In the genomic region with DNA sequence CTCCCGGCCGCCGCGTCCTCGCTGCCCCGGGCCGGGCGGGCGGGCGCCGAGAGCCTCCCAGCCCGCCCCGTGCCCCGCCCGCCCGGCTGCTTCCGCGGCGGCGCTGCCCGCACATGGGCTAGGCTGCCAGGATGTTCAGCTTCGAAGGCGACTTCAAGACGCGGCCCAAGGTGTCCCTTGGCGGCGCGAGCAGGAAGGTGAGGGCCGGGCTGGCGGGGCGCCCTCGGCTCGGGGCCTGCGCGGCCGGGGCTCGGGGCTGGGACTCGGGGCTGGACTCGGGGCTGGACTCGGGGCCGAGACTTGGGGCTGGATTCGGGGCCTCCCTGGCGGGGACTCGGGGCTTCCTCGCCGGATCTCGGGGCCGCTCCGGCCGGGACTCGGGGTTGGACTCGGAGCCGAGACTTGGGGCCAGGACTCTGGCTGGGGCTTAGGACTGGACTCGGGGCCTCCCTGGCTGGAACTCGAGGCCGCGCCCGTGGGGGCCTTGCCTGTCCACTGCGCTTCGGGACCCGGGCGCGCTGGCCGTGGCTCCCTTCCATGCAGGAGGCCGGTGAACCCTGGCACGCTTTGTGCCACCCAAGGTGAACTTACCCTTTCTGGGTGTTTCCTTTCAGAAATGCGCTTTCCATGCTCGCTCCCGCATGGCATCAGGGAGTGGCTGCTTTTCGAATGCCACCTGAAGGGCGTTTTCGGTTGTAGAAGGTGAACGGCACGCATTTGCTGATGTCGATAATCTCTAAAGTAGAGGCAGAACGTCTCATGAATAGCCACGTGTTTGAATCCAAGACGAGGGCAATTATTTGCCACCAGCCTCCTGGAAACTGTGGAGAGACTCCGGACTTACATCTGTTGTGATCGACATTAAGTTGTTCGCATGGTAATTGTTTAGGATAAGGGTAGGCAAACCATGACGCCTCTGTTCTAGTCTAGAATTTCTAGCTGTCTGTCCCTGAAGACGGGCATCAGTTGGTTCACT, we compare ENCODE assay signal across 8 cellular contexts. TPM values are rescaled to one million over a fixed set of nuclear protein-coding genes. Genes with fewer than 3 reads are reported as not detected.
DNase-seq lines count a peak whose midpoint lies in the region; ATAC-seq, FAIRE-seq and TF ChIP-seq lines count a peak whose summit lies in the region.

No MANE protein-coding gene starts in this region.

- TF ChIP-seq CTCF in GM23338 (conservative IDR thresholded peaks at IDR 0.05; ENCODE audit: low read depth in 2 of 2) (no peak), fibroblast of pulmonary artery (IDR thresholded peaks at IDR 0.05; ENCODE audit: low read length, missing control alignments) (no peak), pancreas (IDR thresholded peaks at IDR 0.05) (no peak), upper lobe of right lung (IDR thresholded peaks at IDR 0.05) (no peak)

- peak overlapping the region; percentile 88 for H3K4me3 Mint-ChIP-seq in GM23338
- H3K4me3 Mint-ChIP-seq in activated T-cell treated with anti-CD3 and anti-CD28 coated beads, Interleukin-2, amount 50 U/mL, for 72 hours: peak overlapping the region; percentile 76 to 90

- H3K9me2 ChIP-seq in GM23338 (ENCODE audit: insufficient read depth): no peaks in the 10 kb centered on the region

- H3K4me1 ChIP-seq in GM23338 (ENCODE audit: insufficient read depth): peaks cover 14% of the 10 kb centered on the region
- H3K4me1 ChIP-seq in pancreas: peaks cover 11 to 30% (median 11%) of the 10 kb centered on the region in 3 donors
- H3K4me1 ChIP-seq in upper lobe of right lung: peaks cover 23% of the 10 kb centered on the region

- peak overlapping the region; percentile 78 for H3K27ac Mint-ChIP-seq in GM23338
- H3K27ac Mint-ChIP-seq in activated T-cell treated with anti-CD3 and anti-CD28 coated beads, Interleukin-2, amount 50 U/mL, for 72 hours: peak overlapping the region; percentile 76

- H3K9me3 Mint-ChIP-seq in GM23338: no peaks in the 10 kb centered on the region
- H3K9me3 Mint-ChIP-seq in activated T-cell treated with anti-CD3 and anti-CD28 coated beads, Interleukin-2, amount 50 U/mL, for 72 hours: no peaks in the 10 kb centered on the region

- 2% methylated on average over 35 to 83 of the region's 83 CpGs for WGBS in pancreas, 2 donors

- FAIRE-seq in pancreas (lab: Jason Lieb, UNC): no peak

- H3K4me1 Mint-ChIP-seq in GM23338: peaks cover 45% of the 10 kb centered on the region
- peaks cover 51% of the 10 kb centered on the region for H3K4me1 Mint-ChIP-seq in activated T-cell treated with anti-CD3 and anti-CD28 coated beads, Interleukin-2, amount 50 U/mL, for 72 hours (ENCODE audit: low read depth)

- peaks cover 4% of the 10 kb centered on the region for H3K27me3 Mint-ChIP-seq in GM23338 (ENCODE audit: insufficient read depth, low read depth, poor library complexity)
- H3K27me3 Mint-ChIP-seq in activated T-cell treated with anti-CD3 and anti-CD28 coated beads, Interleukin-2, amount 50 U/mL, for 72 hours (ENCODE audit: low read depth): no peaks in the 10 kb centered on the region

- H2AFZ ChIP-seq in GM23338: 0 out of 2 replicates have a peak overlapping the region, but pooled peaks have one; percentile 18

- DNase-seq in ELR (ENCODE audit: low read depth): peak; percentile 54
- DNase-seq in GM23338 (ENCODE audit: low spot score): peak; percentile 64
- peak; percentile 11 for DNase-seq in MG63
- peak; percentile 74 to 77 for DNase-seq in activated T-cell treated with anti-CD3 and anti-CD28 coated beads, Interleukin-2, amount 50 U/mL, for 72 hours
- DNase-seq in fibroblast of pulmonary artery (ENCODE audit: low read depth): peak; percentile 42
- DNase-seq in pancreas: peak; percentile 42 to 88 (median 68)
- peak; percentile 85 for DNase-seq in upper lobe of right lung
- DNase-seq in EL: no peak

- H3K27me3 ChIP-seq in GM23338 (ENCODE audit: insufficient read depth) (no peaks in the 10 kb centered on the region), MG63 (no peaks in the 10 kb centered on the region), pancreas (no peaks in the 10 kb centered on the region), upper lobe of right lung (no peaks in the 10 kb centered on the region)

- H3K36me3 ChIP-seq in GM23338 (ENCODE audit: insufficient read depth) (peaks cover 5% of the 10 kb centered on the region; the same call in 1 of the 2 replicates), MG63 (peaks cover 19% of the 10 kb centered on the region), pancreas (no peaks in the 10 kb centered on the region), upper lobe of right lung (peaks cover 19% of the 10 kb centered on the region)

- peaks cover 53% of the 10 kb centered on the region for H3K79me2 ChIP-seq in GM23338 (replicated peaks; ENCODE audit: insufficient read depth)

- peaks cover 30% of the 10 kb centered on the region for H3K36me3 Mint-ChIP-seq in GM23338 (ENCODE audit: low read depth)
- peaks cover 10 to 23% of the 10 kb centered on the region in 2 donors for H3K36me3 Mint-ChIP-seq in activated T-cell treated with anti-CD3 and anti-CD28 coated beads, Interleukin-2, amount 50 U/mL, for 72 hours (ENCODE audit: insufficient read depth in 2 of 2)

- peaks cover 47% of the 10 kb centered on the region for H4K20me1 ChIP-seq in GM23338 (replicated peaks; ENCODE audit: insufficient read depth)

- H3K4me3 ChIP-seq in GM23338 (peak overlapping the region; percentile 94), MG63 (peak overlapping the region; percentile 72), fibroblast of pulmonary artery (replicated peaks; ENCODE audit: low read depth, low read length) (peak overlapping the region; percentile 71), pancreas (peak overlapping the region; percentile 59 to 79 (median 64)), upper lobe of right lung (peak overlapping the region; percentile 82)

- ATAC-seq in GM23338 (peak; percentile 73), pancreas (peak; percentile 63 to 75 (median 71)), upper lobe of right lung (peak; percentile 83)
- peak; percentile 78 for ATAC-seq in activated T-cell treated with anti-CD3 and anti-CD28 coated beads, Interleukin-2, amount 50 U/mL, for 72 hours (replicated peaks in 1 of 2)

- 0 out of 2 replicates have a peak, but pooled peaks cover 6% of the 10 kb centered on the region for H3F3A ChIP-seq in GM23338 (replicated peaks; ENCODE audit: low read depth)

- H3K27ac ChIP-seq in GM23338 (ENCODE audit: low read depth) (no peak overlapping the region), pancreas (peak overlapping the region; percentile 43 to 94 (median 89)), upper lobe of right lung (peak overlapping the region; percentile 84)

- intact Hi-C loops in pancreas (cut with DNase I): loop anchor here in 2 of 3 donors (10.0 kb wide), 2 partner anchors 125 to 135 kb away; a partner anchor contains a TSS
- intact Hi-C loops in upper lobe of right lung (cut with DNase I): no loop called here

- H3K4me2 ChIP-seq in GM23338: peak overlapping the region; percentile 100

- H3K9me3 ChIP-seq in MG63 (no peaks in the 10 kb centered on the region), pancreas (no peaks in the 10 kb centered on the region), upper lobe of right lung (no peaks in the 10 kb centered on the region)

TF ChIP-seq in GM23338, 12 proteins besides CTCF, POLR2A, EP300 and RAD21 (continues in another document):
- TF ChIP-seq EZH2 (IDR thresholded peaks at IDR 0.05; ENCODE audit: low read depth, unreplicated experiment): no peak
- TF ChIP-seq CREB1 (CRISPR knock-in tag; IDR thresholded peaks at IDR 0.05; ENCODE audit: low read depth): no peak
- TF ChIP-seq JUNB (IDR thresholded peaks at IDR 0.05; ENCODE audit: unreplicated experiment): no peak
- TF ChIP-seq ZNF331 (CRISPR knock-in tag; IDR thresholded peaks at IDR 0.05; ENCODE audit: low read depth): no peak
- TF ChIP-seq, protein P1, sequence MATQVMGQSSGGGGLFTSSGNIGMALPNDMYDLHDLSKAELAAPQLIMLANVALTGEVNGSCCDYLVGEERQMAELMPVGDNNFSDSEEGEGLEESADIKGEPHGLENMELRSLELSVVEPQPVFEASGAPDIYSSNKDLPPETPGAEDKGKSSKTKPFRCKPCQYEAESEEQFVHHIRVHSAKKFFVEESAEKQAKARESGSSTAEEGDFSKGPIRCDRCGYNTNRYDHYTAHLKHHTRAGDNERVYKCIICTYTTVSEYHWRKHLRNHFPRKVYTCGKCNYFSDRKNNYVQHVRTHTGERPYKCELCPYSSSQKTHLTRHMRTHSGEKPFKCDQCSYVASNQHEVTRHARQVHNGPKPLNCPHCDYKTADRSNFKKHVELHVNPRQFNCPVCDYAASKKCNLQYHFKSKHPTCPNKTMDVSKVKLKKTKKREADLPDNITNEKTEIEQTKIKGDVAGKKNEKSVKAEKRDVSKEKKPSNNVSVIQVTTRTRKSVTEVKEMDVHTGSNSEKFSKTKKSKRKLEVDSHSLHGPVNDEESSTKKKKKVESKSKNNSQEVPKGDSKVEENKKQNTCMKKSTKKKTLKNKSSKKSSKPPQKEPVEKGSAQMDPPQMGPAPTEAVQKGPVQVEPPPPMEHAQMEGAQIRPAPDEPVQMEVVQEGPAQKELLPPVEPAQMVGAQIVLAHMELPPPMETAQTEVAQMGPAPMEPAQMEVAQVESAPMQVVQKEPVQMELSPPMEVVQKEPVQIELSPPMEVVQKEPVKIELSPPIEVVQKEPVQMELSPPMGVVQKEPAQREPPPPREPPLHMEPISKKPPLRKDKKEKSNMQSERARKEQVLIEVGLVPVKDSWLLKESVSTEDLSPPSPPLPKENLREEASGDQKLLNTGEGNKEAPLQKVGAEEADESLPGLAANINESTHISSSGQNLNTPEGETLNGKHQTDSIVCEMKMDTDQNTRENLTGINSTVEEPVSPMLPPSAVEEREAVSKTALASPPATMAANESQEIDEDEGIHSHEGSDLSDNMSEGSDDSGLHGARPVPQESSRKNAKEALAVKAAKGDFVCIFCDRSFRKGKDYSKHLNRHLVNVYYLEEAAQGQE (IDR thresholded peaks at IDR 0.05; ENCODE audit: unreplicated experiment): no peak
- no peak for TF ChIP-seq STAT1 (IDR thresholded peaks at IDR 0.05; ENCODE audit: unreplicated experiment)
- TF ChIP-seq ZNF114 (CRISPR knock-in tag; IDR thresholded peaks at IDR 0.05): no peak
- TF ChIP-seq NANOG (IDR thresholded peaks at IDR 0.05; ENCODE audit: borderline replicate concordance): no peak

RNA-seq across cellular contexts. Expression of a gene that starts 0.7 kb away (rescaled TPM):
- total RNA-seq in GM23338 (2014; rRNA removed; shearing (Covaris generic)): 76.2 and 76.9 TPM in 2 replicates
- polyA plus RNA-seq in GM23338 (2016; fragmentation: Nextera tagmentation; extraction: Ambion mirVana) (13.6 and 16.8 TPM in 2 replicates), pancreas (10 to 100 TPM; 12.1 to 17.8 TPM)
- 66.8 and 74.6 TPM in 2 replicates for total RNA-seq in MG63 (2014; rRNA removed; shearing (Covaris generic); ENCODE audit: low replicate concordance)
- 10 to 100 TPM; 39.6 to 42.6 TPM for total RNA-seq in activated T-cell treated with anti-CD3 and anti-CD28 coated beads, Interleukin-2, amount 50 U/mL, for 72 hours
- total RNA-seq in pancreas (10 to 100 TPM; 20.2 to 36.1 (median 24.5) TPM), upper lobe of right lung (56.9 TPM)
